Comparison of ENCODE assay signal across 28 cellular contexts in the genomic region with DNA sequence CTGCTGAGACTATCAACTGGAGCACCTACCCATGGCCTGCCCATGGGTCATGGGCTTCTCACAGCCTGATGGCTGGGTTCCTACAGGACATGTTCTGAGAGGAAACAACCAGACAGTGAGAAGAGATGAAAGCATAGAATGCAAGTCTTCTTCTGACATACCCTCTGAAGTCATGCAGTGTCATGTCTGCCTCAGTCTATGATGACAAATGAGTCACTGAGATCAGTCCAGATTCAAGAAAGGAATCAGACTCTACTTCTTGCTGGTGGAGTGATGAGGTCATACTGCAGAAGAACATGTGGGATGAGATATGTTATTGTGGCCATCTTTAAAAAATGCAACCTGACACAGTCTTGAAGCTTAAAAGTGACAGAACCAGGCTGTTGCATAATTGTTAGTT.
DNase-seq lines count a peak whose midpoint lies in the region; TF ChIP-seq lines count a peak whose summit lies in the region.
"Had no signal": no experiment of that assay in that cellular context is flagged by ENCODE, and none has a peak within 500 bp of the region (broad histone marks: within the 10 kb centered on the region; RNA-seq: fewer than 3 reads in every experiment).

No MANE protein-coding gene starts in this region.

- H3K27ac ChIP-seq in GM23248: no peak overlapping the region
- H3K27ac ChIP-seq: gastroesophageal sphincter, left lung, neutrophil, Peyer's patch, SJSA1, upper lobe of right lung had no signal

- peaks cover 2% of the 10 kb centered on the region for H3K4me1 ChIP-seq in GM23248 (ENCODE audit: insufficient read depth)
- H3K4me1 ChIP-seq: left lung, Peyer's patch, SJSA1, upper lobe of right lung had no signal

- no peak overlapping the region for H3K4me3 Mint-ChIP-seq in immature natural killer cell
- H3K4me3 Mint-ChIP-seq: activated CD8-positive, alpha-beta T cell treated with anti-CD3 and anti-CD28 coated beads, Interleukin-2, amount 10 ng/mL, durations not matched to agents 7 days and 5 days; activated naive CD8-positive, alpha-beta T cell treated with anti-CD3 and anti-CD28 coated beads for 36 hours; stimulated activated memory B cell treated with anti-CD40 and anti-IgM and Interleukin-4, amounts not matched to agents 10 μg/mL and 1 μg/mL and 100 μg/mL, for 72 hours; T-helper 1 cell treated with Interleukin-12 subunit alpha and Interleukin-12 subunit beta and Interleukin-4 antibody, amounts not matched to agents 30 μg/mL and 1 μg/mL, for 36 hours had no signal

- H3F3A ChIP-seq in GM23248 (ENCODE audit: insufficient read depth): peaks cover 6% of the 10 kb centered on the region; the same call in 1 of the 2 replicates

- no peaks in the 10 kb centered on the region for H3K9me2 ChIP-seq in GM23248 (ENCODE audit: insufficient read depth)

- TF ChIP-seq CTCF in epithelial cell of esophagus (IDR thresholded peaks at IDR 0.05; ENCODE audit: insufficient read depth, low read depth, low read length, missing control alignments): no peak

- H3K9me3 Mint-ChIP-seq in immature natural killer cell: peaks cover 0 to 10% (median 4%) of the 10 kb centered on the region in 6 donors
- H3K9me3 Mint-ChIP-seq: T-helper 1 cell treated with Interleukin-12 subunit alpha and Interleukin-12 subunit beta and Interleukin-4 antibody, amounts not matched to agents 30 μg/mL and 1 μg/mL, for 36 hours had no signal

- peak; percentile 66 for DNase-seq in GM23248
- peak; percentile 44 for DNase-seq in M059J (ENCODE audit: low read depth)
- peak; percentile 77 for DNase-seq in epithelial cell of esophagus (ENCODE audit: low read depth)
- peak; percentile 68 for DNase-seq in kidney tubule cell (ENCODE audit: low spot score)
- DNase-seq in NCI-H146 treated with DMSO at 0.1 percent for 48 hours (lab: John Stamatoyannopoulos, UW; ENCODE audit: unreplicated experiment): no peak
- DNase-seq in NOMO-1 treated with dmso at 0.1 percent for 144 hours (lab: John Stamatoyannopoulos, UW; ENCODE audit: unreplicated experiment): no peak
- DNase-seq in amniotic stem cell (lab: John Stamatoyannopoulos, UW): no peak
- no peak for DNase-seq in immature natural killer cell
- DNase-seq: activated CD8-positive, alpha-beta T cell treated with anti-CD3 and anti-CD28 coated beads, Interleukin-2, amount 10 ng/mL, durations not matched to agents 7 days and 5 days; activated effector memory CD4-positive, alpha-beta T cell treated with Interleukin-2 at 50 U/mL for 16 hours; activated naive CD8-positive, alpha-beta T cell treated with anti-CD3 and anti-CD28 coated beads for 36 hours; activated T-cell treated with anti-CD3 and anti-CD28 coated beads for 4 hours; C1 segment of cervical spinal cord; COR-L47; hippocampal formation; left lung; NCI-H1092 treated with DMSO at 0.1 percent for 48 hours; NCI-H1930; Peyer's patch; stimulated activated CD4-positive, alpha-beta T cell treated with anti-CD3 and anti-CD28 coated beads, Interleukin-4, amount 100 ng/mL, for 24 hours; substantia nigra; upper lobe of right lung had no signal

- no peak overlapping the region for H2AFZ ChIP-seq in GM23248

- H3K9me3 ChIP-seq in GM23248 (ENCODE audit: low read depth): no peaks in the 10 kb centered on the region
- H3K9me3 ChIP-seq: gastroesophageal sphincter, left lung, neutrophil, Peyer's patch, SJSA1, upper lobe of right lung had no signal

- no peaks in the 10 kb centered on the region for H3K36me3 ChIP-seq in GM23248 (ENCODE audit: low read depth)
- H3K36me3 ChIP-seq: gastroesophageal sphincter, left lung, neutrophil, Peyer's patch, SJSA1, upper lobe of right lung had no signal

- no peaks in the 10 kb centered on the region for H4K20me1 ChIP-seq in GM23248 (ENCODE audit: insufficient read depth)

- no peaks in the 10 kb centered on the region for H3K27me3 ChIP-seq in GM23248 (replicated peaks; ENCODE audit: insufficient read depth)
- H3K27me3 ChIP-seq: gastroesophageal sphincter, left lung, neutrophil, Peyer's patch, SJSA1, upper lobe of right lung had no signal

- peaks cover 0 to 10% (median 2%) of the 10 kb centered on the region in 3 donors for H3K27me3 Mint-ChIP-seq in immature natural killer cell (ENCODE audit: low read depth in 3 of 3)
- H3K27me3 Mint-ChIP-seq: progenitor cell of endocrine pancreas had no signal

- H3K9ac ChIP-seq in GM23248: no peak overlapping the region

- no peak overlapping the region for H3K4me3 ChIP-seq in GM23248
- no peak overlapping the region for H3K4me3 ChIP-seq in epithelial cell of esophagus (ENCODE audit: low read length)
- H3K4me3 ChIP-seq: gastroesophageal sphincter, left lung, Peyer's patch, SJSA1, upper lobe of right lung had no signal

- H3K27ac Mint-ChIP-seq in immature natural killer cell: no peak overlapping the region
- H3K27ac Mint-ChIP-seq: activated CD8-positive, alpha-beta T cell treated with anti-CD3 and anti-CD28 coated beads, Interleukin-2, amount 10 ng/mL, durations not matched to agents 7 days and 5 days; activated naive CD8-positive, alpha-beta T cell treated with anti-CD3 and anti-CD28 coated beads for 36 hours; progenitor cell of endocrine pancreas; stimulated activated memory B cell treated with anti-CD40 and anti-IgM and Interleukin-4, amounts not matched to agents 10 μg/mL and 1 μg/mL and 100 μg/mL, for 72 hours; T-helper 1 cell treated with Interleukin-12 subunit alpha and Interleukin-12 subunit beta and Interleukin-4 antibody, amounts not matched to agents 30 μg/mL and 1 μg/mL, for 36 hours had no signal

- in situ Hi-C loops in GM23248 (cut with MboI): no loop called here

- H3K36me3 Mint-ChIP-seq in immature natural killer cell: no peaks in the 10 kb centered on the region
- H3K36me3 Mint-ChIP-seq: activated naive CD8-positive, alpha-beta T cell treated with anti-CD3 and anti-CD28 coated beads for 36 hours; stimulated activated memory B cell treated with anti-CD40 and anti-IgM and Interleukin-4, amounts not matched to agents 10 μg/mL and 1 μg/mL and 100 μg/mL, for 72 hours had no signal

- H3K79me2 ChIP-seq in GM23248 (ENCODE audit: insufficient read depth): no peaks in the 10 kb centered on the region

- H3K4me2 ChIP-seq in GM23248 (ENCODE audit: unreplicated experiment): no peak overlapping the region

- no peaks in the 10 kb centered on the region for H3K4me1 Mint-ChIP-seq in immature natural killer cell
- H3K4me1 Mint-ChIP-seq: activated naive CD8-positive, alpha-beta T cell treated with anti-CD3 and anti-CD28 coated beads for 36 hours; stimulated activated memory B cell treated with anti-CD40 and anti-IgM and Interleukin-4, amounts not matched to agents 10 μg/mL and 1 μg/mL and 100 μg/mL, for 72 hours had no signal

Comparison
In these comparisons a context has a peak if more than half of its experiments do, and no peak if none do; other contexts are left out.
1. DNase-seq: peak in GM23248 (single experiment), M059J (single experiment), epithelial cell of esophagus (single experiment) and kidney tubule cell (single experiment); none in NCI-H146 treated with DMSO at 0.1 percent for 48 hours (single experiment), NOMO-1 treated with dmso at 0.1 percent for 144 hours (single experiment), amniotic stem cell (single experiment) and immature natural killer cell (0 of 3).